ENCODE assay signal across 17 cellular contexts in genomic region chr11:129652828-129653227, GRCh38.
DNase-seq lines count a peak whose midpoint lies in the region; ATAC-seq and TF ChIP-seq lines count a peak whose summit lies in the region.
"Had no signal": no experiment of that assay in that cellular context is flagged by ENCODE, and none has a peak within 500 bp of the region (broad histone marks: within the 10 kb centered on the region; RNA-seq: fewer than 3 reads in every experiment).

No MANE protein-coding gene starts in this region.

- no peaks in the 10 kb centered on the region for H3K36me3 ChIP-seq in SK-N-SH (replicated peaks in 1 of 2; ENCODE audit: control insufficient read depth in 1 of 2, insufficient read depth in 2 of 2, low read length in 1 of 2)
- H3K36me3 ChIP-seq: SJSA1, uterus had no signal

- TF ChIP-seq RAD21 in SK-N-SH (IDR thresholded peaks at IDR 0.05; ENCODE audit: low read length): no peak

- no peaks in the 10 kb centered on the region for H3K4me1 ChIP-seq in SK-N-SH (ENCODE audit: control insufficient read depth in 1 of 2, insufficient read depth in 2 of 2, low read depth in 1 of 2, low read length in 1 of 2)
- H3K4me1 ChIP-seq: SJSA1, uterus had no signal

- WGBS in SK-N-SH (ENCODE audit: low lambda C conversion rate): 31% methylated on average over 1 of the region's 1 CpG

- no peak for DNase-seq in SK-N-SH
- peak; percentile 80 for DNase-seq in astrocyte of the spinal cord (ENCODE audit: low read depth, low spot score)
- DNase-seq in fibroblast of pulmonary artery (ENCODE audit: low read depth): peak; percentile 75
- peak; percentile 69 for DNase-seq in stromal cell of bone marrow (ENCODE audit: low read depth)
- no peak for DNase-seq in GM03348 (ENCODE audit: low spot score)
- no peak for DNase-seq in kidney tubule cell (ENCODE audit: low spot score)
- no peak for DNase-seq in activated effector memory CD4-positive, alpha-beta T cell treated with anti-CD3 and anti-CD28 coated beads, Interleukin-2, amount 50 U/mL, for 16 hours
- DNase-seq: activated CD4-positive, alpha-beta T cell treated with anti-CD3 and anti-CD28 coated beads for 48 hours; activated naive CD4-positive, alpha-beta T cell treated with anti-CD3 and anti-CD28 coated beads, Interleukin-2, amount 10 ng/mL, durations not matched to agents 7 days and 5 days; CD4-positive, alpha-beta memory T cell; effector CD4-positive, alpha-beta T cell; immature natural killer cell; KBM-7; T1000; uterus had no signal

- H3K9me3 ChIP-seq in SK-N-SH: no peaks in the 10 kb centered on the region; the same call in 1 of the 2 replicates
- H3K9me3 ChIP-seq: SJSA1, uterus had no signal

- no peak overlapping the region for H3K27ac ChIP-seq in SK-N-SH (ENCODE audit: low read depth in 2 of 2, low read length in 1 of 2)
- H3K27ac ChIP-seq: SJSA1, uterus had no signal

- peaks cover 8% of the 10 kb centered on the region for H3F3A ChIP-seq in SK-N-SH (replicated peaks; ENCODE audit: insufficient read depth)

- no peaks in the 10 kb centered on the region for H3K9me2 ChIP-seq in SK-N-SH

- POLR2A ChIA-PET in SK-N-SH (lab: Yijun Ruan, JAX): no interaction called here

- H3K79me2 ChIP-seq in SK-N-SH (ENCODE audit: insufficient read depth): no peaks in the 10 kb centered on the region

- H2AFZ ChIP-seq in SK-N-SH (ENCODE audit: low read depth): no peak overlapping the region

- H4K20me1 ChIP-seq in SK-N-SH (ENCODE audit: insufficient read depth): no peaks in the 10 kb centered on the region

- H3K9ac ChIP-seq in SK-N-SH: no peak overlapping the region

- TF ChIP-seq EP300 in SK-N-SH (IDR thresholded peaks at IDR 0.05; ENCODE audit: borderline replicate concordance in 1 of 2, low read depth in 1 of 2, low read length in 1 of 2): no peak

- no peak overlapping the region for H3K4me3 ChIP-seq in SK-N-SH (ENCODE audit: low read depth in 2 of 2, low read length in 1 of 2)
- no peak overlapping the region for H3K4me3 ChIP-seq in astrocyte of the spinal cord (ENCODE audit: low read depth, low read length)
- no peak overlapping the region for H3K4me3 ChIP-seq in fibroblast of pulmonary artery (replicated peaks; ENCODE audit: low read depth, low read length)
- H3K4me3 ChIP-seq: SJSA1, uterus had no signal

- in situ Hi-C loops in astrocyte of the spinal cord (cut with HindIII; ENCODE audit: low sequenced_read_pairs): no loop called here

- H3K27me3 ChIP-seq in SK-N-SH (ENCODE audit: insufficient read depth): no peaks in the 10 kb centered on the region
- H3K27me3 ChIP-seq: SJSA1, uterus had no signal

- no peak for TF ChIP-seq CTCF in SK-N-SH (IDR thresholded peaks at IDR 0.05)
- TF ChIP-seq CTCF in astrocyte of the spinal cord (IDR thresholded peaks at IDR 0.05; ENCODE audit: low read depth, low read length): no peak
- TF ChIP-seq CTCF in fibroblast of pulmonary artery (IDR thresholded peaks at IDR 0.05; ENCODE audit: low read length, missing control alignments): no peak

- ATAC-seq in SK-N-SH treated with all-trans-retinoic acid at 6 μM for 48 hours: no peak

- CTCF ChIA-PET in SK-N-SH (lab: Yijun Ruan, JAX): interaction anchor here (0.7 kb wide), 1 partner anchor 288 kb away, joined by 3 read pairs; no protein-coding TSS in a partner anchor

- H3K4me2 ChIP-seq in SK-N-SH: no peak overlapping the region

TF ChIP-seq in SK-N-SH, 30 proteins besides CTCF, POLR2A, EP300 and RAD21:
- no peak for TF ChIP-seq TCF12 (IDR thresholded peaks at IDR 0.05)
- peak; percentile 25; the same call in 1 of the 2 replicates for TF ChIP-seq NFIC (IDR thresholded peaks at IDR 0.05; ENCODE audit: borderline replicate concordance)
TF ChIP-seq in SK-N-SH: peak in this region for 1.

TF ChIP-seq in SK-N-SH treated with all-trans-retinoic acid at 6 μM for 48 hours, 23 proteins besides CTCF, POLR2A, EP300 and RAD21:
- no peak for TF ChIP-seq PATZ1 (CRISPR knock-in tag; IDR thresholded peaks at IDR 0.05; ENCODE audit: borderline replicate concordance)
- TF ChIP-seq ZNF8 (CRISPR knock-in tag; IDR thresholded peaks at IDR 0.05): no peak
- TF ChIP-seq ISL1 (CRISPR knock-in tag; IDR thresholded peaks at IDR 0.05): no peak
- TF ChIP-seq CSDC2 (CRISPR knock-in tag; IDR thresholded peaks at IDR 0.05): no peak
- no peak for TF ChIP-seq RARB (CRISPR knock-in tag; IDR thresholded peaks at IDR 0.05)
- TF ChIP-seq POU6F1 (CRISPR knock-in tag; IDR thresholded peaks at IDR 0.05; ENCODE audit: borderline replicate concordance, low read depth): no peak
- no peak for TF ChIP-seq ZC3H10 (CRISPR knock-in tag; IDR thresholded peaks at IDR 0.05)
- TF ChIP-seq ZNF565 (CRISPR knock-in tag; conservative IDR thresholded peaks at IDR 0.05; ENCODE audit: low read depth): no peak
TF ChIP-seq in SK-N-SH treated with all-trans-retinoic acid at 6 μM for 48 hours: peak in this region for 0.

Comparison
In these comparisons a context has a peak if more than half of its experiments do, and no peak if none do; other contexts are left out.
1. DNase-seq: peak in astrocyte of the spinal cord (single experiment), fibroblast of pulmonary artery (single experiment) and stromal cell of bone marrow (single experiment); none in SK-N-SH (single experiment), GM03348 (single experiment), kidney tubule cell (single experiment) and activated effector memory CD4-positive, alpha-beta T cell treated with anti-CD3 and anti-CD28 coated beads, Interleukin-2, amount 50 U/mL, for 16 hours (single experiment).